In the genomic region with DNA sequence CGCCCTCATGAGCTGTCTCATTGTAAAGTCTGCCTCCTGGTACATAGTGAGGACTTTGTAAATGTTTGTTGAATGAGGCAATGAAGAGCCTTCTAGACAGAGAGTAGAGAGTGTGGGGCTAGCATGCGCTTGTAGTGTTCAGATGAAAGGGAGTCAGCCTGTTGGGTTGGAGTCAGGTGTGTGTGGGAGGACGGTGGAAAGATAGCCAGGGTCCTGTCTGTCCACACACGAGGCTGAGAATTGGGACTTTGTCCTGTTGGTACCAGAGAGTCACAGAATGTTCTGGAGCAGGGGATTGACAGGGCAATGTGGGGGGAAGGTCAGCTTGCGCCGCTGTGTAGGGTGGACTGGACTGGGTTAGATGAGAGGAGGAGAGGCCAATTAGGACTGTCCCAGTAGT, we compare ENCODE assay signal across 1 cellular context.
A peak's percentile ranks its signal among the peaks of the same experiment; 100 is the strongest.
TF ChIP-seq lines count a peak whose summit lies in the region.

No MANE protein-coding gene starts in this region.

TF ChIP-seq in HepG2, 621 proteins besides CTCF, POLR2A, EP300 and RAD21 (continued from another document):
- TF ChIP-seq ZNF331 (CRISPR knock-in tag; IDR thresholded peaks at IDR 0.05), result peak; percentile 41; the same call in 1 of the 2 replicates
- TF ChIP-seq, protein P1, sequence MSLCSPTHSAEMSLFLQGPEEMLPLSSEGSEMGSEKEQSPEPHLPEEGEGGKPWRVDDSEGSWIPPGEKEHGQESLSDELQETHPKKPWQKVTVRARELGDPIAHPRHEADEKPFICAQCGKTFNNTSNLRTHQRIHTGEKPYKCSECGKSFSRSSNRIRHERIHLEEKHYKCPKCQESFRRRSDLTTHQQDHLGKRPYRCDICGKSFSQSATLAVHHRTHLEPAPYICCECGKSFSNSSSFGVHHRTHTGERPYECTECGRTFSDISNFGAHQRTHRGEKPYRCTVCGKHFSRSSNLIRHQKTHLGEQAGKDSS (CRISPR knock-in tag; IDR thresholded peaks at IDR 0.05; ENCODE audit: borderline replicate concordance, low read depth), result 0 out of 2 replicates have a peak, but pooled peaks have one; percentile 33
- peak; percentile 19; the same call in 1 of the 2 replicates for TF ChIP-seq RXRB (CRISPR knock-in tag; IDR thresholded peaks at IDR 0.05; ENCODE audit: borderline replicate concordance)
- TF ChIP-seq ERF (CRISPR knock-in tag; IDR thresholded peaks at IDR 0.05), result 0 out of 2 replicates have a peak, but pooled peaks have one; percentile 20
- TF ChIP-seq GATAD2A (CRISPR knock-in tag; IDR thresholded peaks at IDR 0.05), result 0 out of 2 replicates have a peak, but pooled peaks have one; percentile 29
- TF ChIP-seq ISL2 (CRISPR knock-in tag; IDR thresholded peaks at IDR 0.05), result peak; percentile 23; the same call in 1 of the 2 replicates
- peak; percentile 23; the same call in 1 of the 2 replicates for TF ChIP-seq FOXA3 (CRISPR knock-in tag; IDR thresholded peaks at IDR 0.05)
- TF ChIP-seq SKI (IDR thresholded peaks at IDR 0.05; ENCODE audit: partially characterized antibody), result peak; percentile 42
